In genomic region chr6:110282412-110282811, GRCh38 we compare ENCODE assay signal across 15 cellular contexts.
DNase-seq lines count a peak whose midpoint lies in the region; ATAC-seq and TF ChIP-seq lines count a peak whose summit lies in the region.
"Had no signal": no experiment of that assay in that cellular context is flagged by ENCODE, and none has a peak within 500 bp of the region (broad histone marks: within the 10 kb centered on the region; RNA-seq: fewer than 3 reads in every experiment).

No MANE protein-coding gene starts in this region.

- TF ChIP-seq POLR2A in body of pancreas (IDR thresholded peaks at IDR 0.05) = no peak

- H3K4me1 Mint-ChIP-seq in mesothelial cell of epicardium = peaks cover 21% of the 10 kb centered on the region
- H3K4me1 Mint-ChIP-seq: CD14-positive monocyte had no signal

- no peaks in the 10 kb centered on the region for H3K27me3 ChIP-seq in body of pancreas

- H3K4me3 ChIP-seq in body of pancreas = no peak overlapping the region
- H3K4me3 ChIP-seq: GM12878, HAP-1, K562 had no signal

- peaks cover 28% of the 10 kb centered on the region for H3K36me3 Mint-ChIP-seq in mesothelial cell of epicardium
- H3K36me3 Mint-ChIP-seq: CD14-positive monocyte; CD8-positive, alpha-beta T cell had no signal

- peaks cover 5% of the 10 kb centered on the region for H3K4me1 ChIP-seq in body of pancreas

- H3K4me3 Mint-ChIP-seq in mesothelial cell of epicardium = no peak overlapping the region
- H3K4me3 Mint-ChIP-seq: CD14-positive monocyte; CD8-positive, alpha-beta T cell had no signal

- peaks cover 8% of the 10 kb centered on the region for H3K9me3 Mint-ChIP-seq in mesothelial cell of epicardium

- no peaks in the 10 kb centered on the region for H3K27me3 Mint-ChIP-seq in mesothelial cell of epicardium (ENCODE audit: low read depth)

- DNase-seq in Ammon's horn (ENCODE audit: low spot score) (peak; percentile 50), G401 (ENCODE audit: low spot score) (peak; percentile 13), mesothelial cell of epicardium (ENCODE audit: low spot score in 2 of 2, unreplicated experiment in 2 of 2) (no peak), body of pancreas (no peak)
- DNase-seq in activated CD8-positive, alpha-beta memory T cell treated with anti-CD3 and anti-CD28 coated beads, Interleukin-2, amount 50 U/mL, for 4 hours = no peak
- DNase-seq: CD8-positive, alpha-beta T cell; COR-L47; DMS153 had no signal

- TF ChIP-seq CTCF in mesothelial cell of epicardium (IDR thresholded peaks at IDR 0.05; ENCODE audit: unreplicated experiment) = no peak
- TF ChIP-seq CTCF in body of pancreas (IDR thresholded peaks at IDR 0.05) = no peak

- H3K27ac ChIP-seq in angular gyrus (ENCODE audit: low read depth, low read length) (peak overlapping the region; percentile 22), body of pancreas (no peak overlapping the region)
- H3K27ac ChIP-seq: HL-60 had no signal

- no peaks in the 10 kb centered on the region for H3K9me3 ChIP-seq in body of pancreas
- H3K9me3 ChIP-seq: HAP-1 had no signal

- intact Hi-C loops in body of pancreas (cut with DNase I) = no loop called here

- peak overlapping the region; percentile 47 for H3K27ac Mint-ChIP-seq in mesothelial cell of epicardium
- H3K27ac Mint-ChIP-seq: CD14-positive monocyte; CD8-positive, alpha-beta T cell had no signal

- ATAC-seq in body of pancreas (no peak), HG03039 (IDR thresholded peaks at IDR 0.05; ENCODE audit: unreplicated experiment) (no peak)
- ATAC-seq: CD8-positive, alpha-beta T cell; GM12878; K562 had no signal

- in situ Hi-C loops in G401 (cut with HindIII; ENCODE audit: low sequenced_read_pairs) = no loop called here

- no peaks in the 10 kb centered on the region for H3K36me3 ChIP-seq in body of pancreas (replicated peaks in 1 of 2; ENCODE audit: insufficient read depth in 1 of 2, low read depth in 2 of 2)
- H3K36me3 ChIP-seq: HAP-1 had no signal

- WGBS in body of pancreas, 2 donors = 57 to 83% methylated on average over 1 of the region's 1 CpG

Comparison
In these comparisons a context has a peak if more than half of its experiments do, and no peak if none do; other contexts are left out.
1. DNase-seq: peak in Ammon's horn (single experiment) and G401 (single experiment); none in mesothelial cell of epicardium (0 of 2), body of pancreas (0 of 4) and activated CD8-positive, alpha-beta memory T cell treated with anti-CD3 and anti-CD28 coated beads, Interleukin-2, amount 50 U/mL, for 4 hours (single experiment).